ENCODE assay signal across 7 cellular contexts in the genomic region with DNA sequence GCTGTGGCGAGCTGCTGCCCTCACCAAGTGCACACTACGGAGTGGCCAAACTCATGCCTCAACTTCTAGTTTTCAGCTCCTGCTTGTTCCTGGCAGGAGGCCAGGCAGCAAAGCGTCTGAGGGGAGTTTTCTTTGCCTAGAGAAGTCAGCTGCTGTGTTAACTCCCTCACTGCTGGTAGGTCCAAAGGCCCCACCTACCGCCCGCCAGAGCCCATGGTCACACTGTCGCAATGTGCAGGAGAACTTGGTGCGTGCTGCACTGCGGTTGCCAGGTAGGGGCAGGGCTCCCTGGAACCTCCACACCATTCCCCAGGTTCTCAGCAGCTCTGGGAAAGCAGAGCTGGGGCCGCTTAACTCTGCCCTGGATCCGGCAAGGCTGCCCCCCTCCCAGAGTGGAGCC. TPM values are rescaled to one million over a fixed set of nuclear protein-coding genes. Genes with fewer than 3 reads are reported as not detected.
"Had no signal": no experiment of that assay in that cellular context is flagged by ENCODE, and none has a peak within 500 bp of the region (broad histone marks: within the 10 kb centered on the region; RNA-seq: fewer than 3 reads in every experiment).

No MANE protein-coding gene starts in this region.

RNA-seq across cellular contexts. Expression of gene GGTLC3, which starts 5.6 kb away (rescaled TPM):
- total RNA-seq: GM23248, H4, H7, HFFc6, HT1080, IMR-90, K562 had no signal
- polyA plus RNA-seq: GM23248, IMR-90, K562 had no signal

RNA-seq across cellular contexts. Expression of gene TMEM191B, which starts 15.2 kb away (rescaled TPM):
- total RNA-seq: GM23248, H4, IMR-90 had no signal
